11 cellular contexts compared by ENCODE assay signal in genomic region chr18:22639026-22639463, GRCh38.
DNase-seq lines count a peak whose midpoint lies in the region; ATAC-seq and TF ChIP-seq lines count a peak whose summit lies in the region.
"Had no signal": no experiment of that assay in that cellular context is flagged by ENCODE, and none has a peak within 500 bp of the region (broad histone marks: within the 10 kb centered on the region; RNA-seq: fewer than 3 reads in every experiment).

No MANE protein-coding gene starts in this region.

- H3K36me3 ChIP-seq in brain microvascular endothelial cell (replicated peaks), result no peaks in the 10 kb centered on the region
- H3K36me3 ChIP-seq: BLaER1 treated with 17β-estradiol and CSF1 and Interleukin-3, amounts not matched to agents 10 nM and 100 nM; thyroid gland had no signal

- no peak for ATAC-seq in GM21515 (IDR thresholded peaks at IDR 0.05; ENCODE audit: unreplicated experiment)
- no peak for ATAC-seq in Right ventricle myocardium inferior

- no peak overlapping the region for H3K4me3 ChIP-seq in brain microvascular endothelial cell (ENCODE audit: low read depth, low read length)
- H3K4me3 ChIP-seq: BLaER1 treated with 17β-estradiol and CSF1 and Interleukin-3, amounts not matched to agents 10 nM and 100 nM; thyroid gland had no signal

- DNase-seq in AG08395 (ENCODE audit: low spot score) (peak; percentile 29), HS-27A (ENCODE audit: low read depth) (peak; percentile 87), brain microvascular endothelial cell (peak; percentile 98), kidney glomerular epithelial cell (lab: John Stamatoyannopoulos, UW) (peak; percentile 65), OCI-M1 (lab: John Stamatoyannopoulos, UW) (no peak), Right ventricle myocardium inferior (ENCODE audit: missing footprints) (no peak), AML-193 (lab: John Stamatoyannopoulos, UW) (no peak)
- DNase-seq: NCI-H2171 treated with DMSO at 0.1 percent for 48 hours, thyroid gland had no signal

- H3K27ac ChIP-seq in brain microvascular endothelial cell, result peak overlapping the region; percentile 98
- H3K27ac ChIP-seq: BLaER1 treated with 17β-estradiol and CSF1 and Interleukin-3, amounts not matched to agents 10 nM and 100 nM; thyroid gland had no signal

- intact Hi-C loops in Right ventricle myocardium inferior (cut with DNase I), result no loop called here

- TF ChIP-seq CTCF in brain microvascular endothelial cell (IDR thresholded peaks at IDR 0.05; ENCODE audit: low read depth, low read length, missing control alignments), result no peak

- in situ Hi-C loops in brain microvascular endothelial cell (cut with HindIII; ENCODE audit: low pct_ligation_motif_present, low sequenced_read_pairs), result no loop called here

- no peaks in the 10 kb centered on the region for H3K27me3 ChIP-seq in brain microvascular endothelial cell (replicated peaks)
- H3K27me3 ChIP-seq: BLaER1 treated with 17β-estradiol and CSF1 and Interleukin-3, amounts not matched to agents 10 nM and 100 nM; thyroid gland had no signal

Comparison
In these comparisons a context has a peak if more than half of its experiments do, and no peak if none do; other contexts are left out.
1. DNase-seq: peak in AG08395 (single experiment), HS-27A (single experiment), brain microvascular endothelial cell (single experiment) and kidney glomerular epithelial cell (single experiment); none in OCI-M1 (single experiment), Right ventricle myocardium inferior (single experiment) and AML-193 (0 of 2).